ENCODE assay signal across 8 cellular contexts in genomic region chr16:21950782-21951521, GRCh38. TPM values are rescaled to one million over a fixed set of nuclear protein-coding genes. Genes with fewer than 3 reads are reported as not detected.
DNase-seq lines count a peak whose midpoint lies in the region; ATAC-seq and TF ChIP-seq lines count a peak whose summit lies in the region.

No MANE protein-coding gene starts in this region.

- H3K27ac Mint-ChIP-seq in activated naive CD8-positive, alpha-beta T cell treated with anti-CD3 and anti-CD28 coated beads for 36 hours: peak overlapping the region; percentile 84

- 76 to 78% methylated on average over 7 of the region's 7 CpGs for WGBS in upper lobe of left lung, 2 donors

- no peak overlapping the region for H3K4me3 ChIP-seq in kidney epithelial cell (ENCODE audit: low read depth, low read length)
- H3K4me3 ChIP-seq in upper lobe of left lung: no peak overlapping the region

- no peaks in the 10 kb centered on the region for H3K36me3 ChIP-seq in kidney epithelial cell (ENCODE audit: control insufficient read depth, insufficient read depth, low read length)
- peaks cover 0 to 2% (median 0%) of the 10 kb centered on the region in 4 donors for H3K36me3 ChIP-seq in upper lobe of left lung

- H3K27me3 ChIP-seq in kidney epithelial cell (ENCODE audit: control insufficient read depth, insufficient read depth, low read length) (no peaks in the 10 kb centered on the region), upper lobe of left lung (no peaks in the 10 kb centered on the region)

- H3K4me3 Mint-ChIP-seq in activated T-cell treated with anti-CD3 and anti-CD28 coated beads, Interleukin-2, amount 50 U/mL, for 4 hours: peak overlapping the region; percentile 68
- peak overlapping the region; percentile 49 for H3K4me3 Mint-ChIP-seq in activated naive CD8-positive, alpha-beta T cell treated with anti-CD3 and anti-CD28 coated beads for 36 hours

- ATAC-seq in activated T-cell treated with anti-CD3 and anti-CD28 coated beads, Interleukin-2, amount 50 U/mL, for 4 hours: no peak
- ATAC-seq in GM21825 (IDR thresholded peaks at IDR 0.05; ENCODE audit: unreplicated experiment) (no peak), upper lobe of left lung (ENCODE audit: low FRiP score in 2 of 2) (no peak), GM21576 (IDR thresholded peaks at IDR 0.05; ENCODE audit: unreplicated experiment) (no peak)

- H3K36me3 Mint-ChIP-seq in activated T-cell treated with anti-CD3 and anti-CD28 coated beads, Interleukin-2, amount 50 U/mL, for 4 hours (ENCODE audit: insufficient read depth): peaks cover 5% of the 10 kb centered on the region
- H3K36me3 Mint-ChIP-seq in activated naive CD8-positive, alpha-beta T cell treated with anti-CD3 and anti-CD28 coated beads for 36 hours: peaks cover 14% of the 10 kb centered on the region

- no peak for TF ChIP-seq POLR2A in upper lobe of left lung (IDR thresholded peaks at IDR 0.05)

- H3K4me1 ChIP-seq in upper lobe of left lung: peaks cover 27 to 39% (median 35%) of the 10 kb centered on the region in 4 donors

- H3K9me3 ChIP-seq in upper lobe of left lung: no peaks in the 10 kb centered on the region

- peak overlapping the region in 1 of 4 donors; percentile 25 for H3K27ac ChIP-seq in upper lobe of left lung

- H3K9me3 Mint-ChIP-seq in activated T-cell treated with anti-CD3 and anti-CD28 coated beads, Interleukin-2, amount 50 U/mL, for 4 hours: no peaks in the 10 kb centered on the region
- no peaks in the 10 kb centered on the region for H3K9me3 Mint-ChIP-seq in activated naive CD8-positive, alpha-beta T cell treated with anti-CD3 and anti-CD28 coated beads for 36 hours

- DNase-seq in activated T-cell treated with anti-CD3 and anti-CD28 coated beads, Interleukin-2, amount 50 U/mL, for 4 hours: no peak
- DNase-seq in activated T-cell treated with anti-CD3 and anti-CD28 coated beads for 4 hours: no peak
- DNase-seq in M059J (ENCODE audit: low read depth): peak; percentile 43
- no peak for DNase-seq in activated naive CD8-positive, alpha-beta T cell treated with anti-CD3 and anti-CD28 coated beads for 36 hours
- no peak for DNase-seq in kidney epithelial cell (ENCODE audit: low read depth)
- no peak for DNase-seq in upper lobe of left lung

- TF ChIP-seq CTCF in kidney epithelial cell (IDR thresholded peaks at IDR 0.05; ENCODE audit: insufficient read depth, low read length, poor library complexity, severe bottlenecking) (peak; percentile 37), upper lobe of left lung (IDR thresholded peaks at IDR 0.05) (peak in 1 of 6 experiments; percentile 11)

- no peaks in the 10 kb centered on the region for H3K27me3 Mint-ChIP-seq in activated T-cell treated with anti-CD3 and anti-CD28 coated beads, Interleukin-2, amount 50 U/mL, for 4 hours (ENCODE audit: low read depth)
- H3K27me3 Mint-ChIP-seq in activated naive CD8-positive, alpha-beta T cell treated with anti-CD3 and anti-CD28 coated beads for 36 hours: no peaks in the 10 kb centered on the region

- no peak for TF ChIP-seq EP300 in upper lobe of left lung (IDR thresholded peaks at IDR 0.05)

- peaks cover 62% of the 10 kb centered on the region for H3K4me1 Mint-ChIP-seq in activated T-cell treated with anti-CD3 and anti-CD28 coated beads, Interleukin-2, amount 50 U/mL, for 4 hours (ENCODE audit: low read depth)
- H3K4me1 Mint-ChIP-seq in activated naive CD8-positive, alpha-beta T cell treated with anti-CD3 and anti-CD28 coated beads for 36 hours: peaks cover 48% of the 10 kb centered on the region

RNA-seq across cellular contexts. Expression of gene UQCRC2, which starts 2.2 kb away (rescaled TPM):
- total RNA-seq in activated T-cell treated with anti-CD3 and anti-CD28 coated beads, Interleukin-2, amount 50 U/mL, for 4 hours: 100 to 1,000 TPM; 217 to 251 (median 225) TPM
- total RNA-seq in M059J (2014; rRNA removed; shearing (Covaris generic)): 154 and 171 TPM in 2 replicates
- 100 to 1,000 TPM; 291 to 306 TPM for total RNA-seq in activated naive CD8-positive, alpha-beta T cell treated with anti-CD3 and anti-CD28 coated beads for 36 hours
- total RNA-seq in kidney epithelial cell: 102 and 116 TPM in 2 replicates
- total RNA-seq in upper lobe of left lung: 100 to 1,000 TPM; 119 to 252 (median 155) TPM

RNA-seq across cellular contexts. Expression of gene PDZD9, which starts 50.0 kb away (rescaled TPM):
- total RNA-seq in activated T-cell treated with anti-CD3 and anti-CD28 coated beads, Interleukin-2, amount 50 U/mL, for 4 hours: not detected
- total RNA-seq in M059J (2014; rRNA removed; shearing (Covaris generic)): not detected in 2 replicates
- not detected for total RNA-seq in activated naive CD8-positive, alpha-beta T cell treated with anti-CD3 and anti-CD28 coated beads for 36 hours
- total RNA-seq in kidney epithelial cell (not detected in 2 replicates), upper lobe of left lung (not detected)

RNA-seq across cellular contexts. Expression of gene MOSMO, which starts 57.0 kb away (rescaled TPM):
- total RNA-seq in activated T-cell treated with anti-CD3 and anti-CD28 coated beads, Interleukin-2, amount 50 U/mL, for 4 hours: 1 to 10 TPM; 5.3 to 8.2 (median 7.0) TPM
- total RNA-seq in M059J (2014; rRNA removed; shearing (Covaris generic)): 15.6 and 16.2 TPM in 2 replicates
- 1 to 10 TPM; 5.6 TPM for total RNA-seq in activated naive CD8-positive, alpha-beta T cell treated with anti-CD3 and anti-CD28 coated beads for 36 hours
- total RNA-seq in kidney epithelial cell: 8.5 and 15.2 TPM in 2 replicates
- total RNA-seq in upper lobe of left lung: 10 to 100 TPM; 10.8 to 24.6 (median 15.9) TPM
